In the genomic region with DNA sequence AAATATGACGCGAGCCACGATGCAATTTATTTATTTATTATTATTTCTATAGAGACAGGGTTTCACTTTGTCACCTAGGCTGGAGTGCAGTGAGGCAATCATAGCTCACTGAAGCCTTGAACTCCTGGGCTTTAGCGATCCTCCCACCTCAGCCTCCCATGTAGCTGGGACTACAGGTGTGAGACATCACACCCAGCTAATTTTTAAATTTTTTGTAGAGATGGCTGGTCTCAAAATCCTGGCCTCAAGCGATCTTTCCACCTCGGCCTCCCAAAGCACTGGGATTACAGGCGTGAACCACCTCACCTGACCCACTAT, we compare ENCODE assay signal across 2 cellular contexts.
TF ChIP-seq lines count a peak whose summit lies in the region.

No MANE protein-coding gene starts in this region.

TF ChIP-seq in K562, 482 proteins besides CTCF, POLR2A, EP300 and RAD21 (continues in another document):
- TF ChIP-seq, protein P1, sequence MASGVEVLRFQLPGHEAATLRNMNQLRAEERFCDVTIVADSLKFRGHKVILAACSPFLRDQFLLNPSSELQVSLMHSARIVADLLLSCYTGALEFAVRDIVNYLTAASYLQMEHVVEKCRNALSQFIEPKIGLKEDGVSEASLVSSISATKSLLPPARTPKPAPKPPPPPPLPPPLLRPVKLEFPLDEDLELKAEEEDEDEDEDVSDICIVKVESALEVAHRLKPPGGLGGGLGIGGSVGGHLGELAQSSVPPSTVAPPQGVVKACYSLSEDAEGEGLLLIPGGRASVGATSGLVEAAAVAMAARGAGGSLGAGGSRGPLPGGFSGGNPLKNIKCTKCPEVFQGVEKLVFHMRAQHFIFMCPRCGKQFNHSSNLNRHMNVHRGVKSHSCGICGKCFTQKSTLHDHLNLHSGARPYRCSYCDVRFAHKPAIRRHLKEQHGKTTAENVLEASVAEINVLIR (CRISPR knock-in tag; IDR thresholded peaks at IDR 0.05): no peak
- TF ChIP-seq NR2C2 (CRISPR knock-in tag; IDR thresholded peaks at IDR 0.05) (no peak), NR2C2 (tag; IDR thresholded peaks at IDR 0.05) (peak; percentile 18; the same call in 1 of the 2 replicates), JUND (IDR thresholded peaks at IDR 0.05; ENCODE audit: borderline replicate concordance, low read depth, low read length) (no peak), JUND (tag; IDR thresholded peaks at IDR 0.05; ENCODE audit: borderline replicate concordance, low read depth, low read length) (no peak), RFX1 (IDR thresholded peaks at IDR 0.05) (no peak), ZNF274 (IDR thresholded peaks at IDR 0.05; ENCODE audit: borderline replicate concordance, low read depth, low read length) (no peak), PTRF (tag; IDR thresholded peaks at IDR 0.05) (0 out of 2 replicates have a peak, but pooled peaks have one; percentile 3), STAG1 (CRISPR knock-in tag; IDR thresholded peaks at IDR 0.05; ENCODE audit: borderline replicate concordance) (no peak), CEBPB (tag; IDR thresholded peaks at IDR 0.05) (0 out of 2 replicates have a peak, but pooled peaks have one; percentile 5), MEF2A (IDR thresholded peaks at IDR 0.05; ENCODE audit: control insufficient read depth, low read depth, low read length) (no peak), EP400 (IDR thresholded peaks at IDR 0.05) (no peak), TOE1 (IDR thresholded peaks at IDR 0.05; ENCODE audit: borderline replicate concordance) (no peak), TOE1 (CRISPR knock-in tag; IDR thresholded peaks at IDR 0.05; ENCODE audit: borderline replicate concordance, low read depth) (0 out of 2 replicates have a peak, but pooled peaks have one; percentile 3), EWSR1 (IDR thresholded peaks at IDR 0.05; ENCODE audit: borderline replicate concordance, low read depth, partially characterized antibody) (no peak), XRCC3 (IDR thresholded peaks at IDR 0.05) (no peak), ZNF175 (CRISPR knock-in tag; IDR thresholded peaks at IDR 0.05; ENCODE audit: low read depth) (0 out of 2 replicates have a peak, but pooled peaks have one; percentile 5)
- TF ChIP-seq, protein P2, sequence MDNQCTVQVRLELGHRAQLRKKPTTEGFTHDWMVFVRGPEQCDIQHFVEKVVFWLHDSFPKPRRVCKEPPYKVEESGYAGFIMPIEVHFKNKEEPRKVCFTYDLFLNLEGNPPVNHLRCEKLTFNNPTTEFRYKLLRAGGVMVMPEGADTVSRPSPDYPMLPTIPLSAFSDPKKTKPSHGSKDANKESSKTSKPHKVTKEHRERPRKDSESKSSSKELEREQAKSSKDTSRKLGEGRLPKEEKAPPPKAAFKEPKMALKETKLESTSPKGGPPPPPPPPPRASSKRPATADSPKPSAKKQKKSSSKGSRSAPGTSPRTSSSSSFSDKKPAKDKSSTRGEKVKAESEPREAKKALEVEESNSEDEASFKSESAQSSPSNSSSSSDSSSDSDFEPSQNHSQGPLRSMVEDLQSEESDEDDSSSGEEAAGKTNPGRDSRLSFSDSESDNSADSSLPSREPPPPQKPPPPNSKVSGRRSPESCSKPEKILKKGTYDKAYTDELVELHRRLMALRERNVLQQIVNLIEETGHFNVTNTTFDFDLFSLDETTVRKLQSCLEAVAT (IDR thresholded peaks at IDR 0.05): no peak
- TF ChIP-seq, protein P3, sequence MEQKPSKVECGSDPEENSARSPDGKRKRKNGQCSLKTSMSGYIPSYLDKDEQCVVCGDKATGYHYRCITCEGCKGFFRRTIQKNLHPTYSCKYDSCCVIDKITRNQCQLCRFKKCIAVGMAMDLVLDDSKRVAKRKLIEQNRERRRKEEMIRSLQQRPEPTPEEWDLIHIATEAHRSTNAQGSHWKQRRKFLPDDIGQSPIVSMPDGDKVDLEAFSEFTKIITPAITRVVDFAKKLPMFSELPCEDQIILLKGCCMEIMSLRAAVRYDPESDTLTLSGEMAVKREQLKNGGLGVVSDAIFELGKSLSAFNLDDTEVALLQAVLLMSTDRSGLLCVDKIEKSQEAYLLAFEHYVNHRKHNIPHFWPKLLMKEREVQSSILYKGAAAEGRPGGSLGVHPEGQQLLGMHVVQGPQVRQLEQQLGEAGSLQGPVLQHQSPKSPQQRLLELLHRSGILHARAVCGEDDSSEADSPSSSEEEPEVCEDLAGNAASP (IDR thresholded peaks at IDR 0.05): no peak
- TF ChIP-seq, protein P4, sequence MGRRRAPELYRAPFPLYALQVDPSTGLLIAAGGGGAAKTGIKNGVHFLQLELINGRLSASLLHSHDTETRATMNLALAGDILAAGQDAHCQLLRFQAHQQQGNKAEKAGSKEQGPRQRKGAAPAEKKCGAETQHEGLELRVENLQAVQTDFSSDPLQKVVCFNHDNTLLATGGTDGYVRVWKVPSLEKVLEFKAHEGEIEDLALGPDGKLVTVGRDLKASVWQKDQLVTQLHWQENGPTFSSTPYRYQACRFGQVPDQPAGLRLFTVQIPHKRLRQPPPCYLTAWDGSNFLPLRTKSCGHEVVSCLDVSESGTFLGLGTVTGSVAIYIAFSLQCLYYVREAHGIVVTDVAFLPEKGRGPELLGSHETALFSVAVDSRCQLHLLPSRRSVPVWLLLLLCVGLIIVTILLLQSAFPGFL (CRISPR knock-in tag; IDR thresholded peaks at IDR 0.05): no peak

TF ChIP-seq in HepG2, 621 proteins besides CTCF, POLR2A, EP300 and RAD21 (continues in another document):
- TF ChIP-seq THAP11 (CRISPR knock-in tag; IDR thresholded peaks at IDR 0.05) (0 out of 2 replicates have a peak, but pooled peaks have one; percentile 5), ZNF768 (CRISPR knock-in tag; IDR thresholded peaks at IDR 0.05) (no peak), ZMYM4 (CRISPR knock-in tag; IDR thresholded peaks at IDR 0.05) (0 out of 2 replicates have a peak, but pooled peaks have one; percentile 7), ZNF816 (CRISPR knock-in tag; IDR thresholded peaks at IDR 0.05; ENCODE audit: borderline replicate concordance) (no peak), TBL1XR1 (IDR thresholded peaks at IDR 0.05; ENCODE audit: borderline replicate concordance, low read length, partially characterized antibody) (peak; percentile 0), FOSL1 (CRISPR knock-in tag; IDR thresholded peaks at IDR 0.05; ENCODE audit: borderline replicate concordance) (no peak), ZFP62 (CRISPR knock-in tag; IDR thresholded peaks at IDR 0.05) (no peak), ZNF264 (CRISPR knock-in tag; IDR thresholded peaks at IDR 0.05) (0 out of 2 replicates have a peak, but pooled peaks have one; percentile 10), ZNF556 (CRISPR knock-in tag; IDR thresholded peaks at IDR 0.05; ENCODE audit: borderline replicate concordance) (no peak), PAX8 (CRISPR knock-in tag; IDR thresholded peaks at IDR 0.05; ENCODE audit: borderline replicate concordance) (no peak)
- TF ChIP-seq, protein P5, sequence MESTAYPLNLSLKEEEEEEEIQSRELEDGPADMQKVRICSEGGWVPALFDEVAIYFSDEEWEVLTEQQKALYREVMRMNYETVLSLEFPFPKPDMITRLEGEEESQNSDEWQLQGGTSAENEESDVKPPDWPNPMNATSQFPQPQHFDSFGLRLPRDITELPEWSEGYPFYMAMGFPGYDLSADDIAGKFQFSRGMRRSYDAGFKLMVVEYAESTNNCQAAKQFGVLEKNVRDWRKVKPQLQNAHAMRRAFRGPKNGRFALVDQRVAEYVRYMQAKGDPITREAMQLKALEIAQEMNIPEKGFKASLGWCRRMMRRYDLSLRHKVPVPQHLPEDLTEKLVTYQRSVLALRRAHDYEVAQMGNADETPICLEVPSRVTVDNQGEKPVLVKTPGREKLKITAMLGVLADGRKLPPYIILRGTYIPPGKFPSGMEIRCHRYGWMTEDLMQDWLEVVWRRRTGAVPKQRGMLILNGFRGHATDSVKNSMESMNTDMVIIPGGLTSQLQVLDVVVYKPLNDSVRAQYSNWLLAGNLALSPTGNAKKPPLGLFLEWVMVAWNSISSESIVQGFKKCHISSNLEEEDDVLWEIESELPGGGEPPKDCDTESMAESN (CRISPR knock-in tag; conservative IDR thresholded peaks at IDR 0.05): no peak
- TF ChIP-seq, protein P6, sequence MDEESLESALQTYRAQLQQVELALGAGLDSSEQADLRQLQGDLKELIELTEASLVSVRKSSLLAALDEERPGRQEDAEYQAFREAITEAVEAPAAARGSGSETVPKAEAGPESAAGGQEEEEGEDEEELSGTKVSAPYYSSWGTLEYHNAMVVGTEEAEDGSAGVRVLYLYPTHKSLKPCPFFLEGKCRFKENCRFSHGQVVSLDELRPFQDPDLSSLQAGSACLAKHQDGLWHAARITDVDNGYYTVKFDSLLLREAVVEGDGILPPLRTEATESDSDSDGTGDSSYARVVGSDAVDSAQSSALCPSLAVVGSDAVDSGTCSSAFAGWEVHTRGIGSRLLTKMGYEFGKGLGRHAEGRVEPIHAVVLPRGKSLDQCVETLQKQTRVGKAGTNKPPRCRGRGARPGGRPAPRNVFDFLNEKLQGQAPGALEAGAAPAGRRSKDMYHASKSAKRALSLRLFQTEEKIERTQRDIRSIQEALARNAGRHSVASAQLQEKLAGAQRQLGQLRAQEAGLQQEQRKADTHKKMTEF (CRISPR knock-in tag; IDR thresholded peaks at IDR 0.05): 0 out of 2 replicates have a peak, but pooled peaks have one; percentile 60
- TF ChIP-seq, protein P7, sequence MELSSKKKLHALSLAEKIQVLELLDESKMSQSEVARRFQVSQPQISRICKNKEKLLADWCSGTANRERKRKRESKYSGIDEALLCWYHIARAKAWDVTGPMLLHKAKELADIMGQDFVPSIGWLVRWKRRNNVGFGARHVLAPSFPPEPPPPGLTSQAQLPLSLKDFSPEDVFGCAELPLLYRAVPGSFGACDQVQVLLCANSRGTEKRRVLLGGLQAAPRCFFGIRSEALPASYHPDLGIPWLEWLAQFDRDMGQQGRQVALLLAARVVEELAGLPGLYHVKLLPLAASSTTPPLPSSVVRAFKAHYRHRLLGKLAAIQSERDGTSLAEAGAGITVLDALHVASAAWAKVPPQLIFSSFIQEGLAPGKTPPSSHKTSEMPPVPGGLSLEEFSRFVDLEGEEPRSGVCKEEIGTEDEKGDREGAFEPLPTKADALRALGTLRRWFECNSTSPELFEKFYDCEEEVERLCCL (CRISPR knock-in tag; IDR thresholded peaks at IDR 0.05; ENCODE audit: borderline replicate concordance): no peak
- TF ChIP-seq, protein P8, sequence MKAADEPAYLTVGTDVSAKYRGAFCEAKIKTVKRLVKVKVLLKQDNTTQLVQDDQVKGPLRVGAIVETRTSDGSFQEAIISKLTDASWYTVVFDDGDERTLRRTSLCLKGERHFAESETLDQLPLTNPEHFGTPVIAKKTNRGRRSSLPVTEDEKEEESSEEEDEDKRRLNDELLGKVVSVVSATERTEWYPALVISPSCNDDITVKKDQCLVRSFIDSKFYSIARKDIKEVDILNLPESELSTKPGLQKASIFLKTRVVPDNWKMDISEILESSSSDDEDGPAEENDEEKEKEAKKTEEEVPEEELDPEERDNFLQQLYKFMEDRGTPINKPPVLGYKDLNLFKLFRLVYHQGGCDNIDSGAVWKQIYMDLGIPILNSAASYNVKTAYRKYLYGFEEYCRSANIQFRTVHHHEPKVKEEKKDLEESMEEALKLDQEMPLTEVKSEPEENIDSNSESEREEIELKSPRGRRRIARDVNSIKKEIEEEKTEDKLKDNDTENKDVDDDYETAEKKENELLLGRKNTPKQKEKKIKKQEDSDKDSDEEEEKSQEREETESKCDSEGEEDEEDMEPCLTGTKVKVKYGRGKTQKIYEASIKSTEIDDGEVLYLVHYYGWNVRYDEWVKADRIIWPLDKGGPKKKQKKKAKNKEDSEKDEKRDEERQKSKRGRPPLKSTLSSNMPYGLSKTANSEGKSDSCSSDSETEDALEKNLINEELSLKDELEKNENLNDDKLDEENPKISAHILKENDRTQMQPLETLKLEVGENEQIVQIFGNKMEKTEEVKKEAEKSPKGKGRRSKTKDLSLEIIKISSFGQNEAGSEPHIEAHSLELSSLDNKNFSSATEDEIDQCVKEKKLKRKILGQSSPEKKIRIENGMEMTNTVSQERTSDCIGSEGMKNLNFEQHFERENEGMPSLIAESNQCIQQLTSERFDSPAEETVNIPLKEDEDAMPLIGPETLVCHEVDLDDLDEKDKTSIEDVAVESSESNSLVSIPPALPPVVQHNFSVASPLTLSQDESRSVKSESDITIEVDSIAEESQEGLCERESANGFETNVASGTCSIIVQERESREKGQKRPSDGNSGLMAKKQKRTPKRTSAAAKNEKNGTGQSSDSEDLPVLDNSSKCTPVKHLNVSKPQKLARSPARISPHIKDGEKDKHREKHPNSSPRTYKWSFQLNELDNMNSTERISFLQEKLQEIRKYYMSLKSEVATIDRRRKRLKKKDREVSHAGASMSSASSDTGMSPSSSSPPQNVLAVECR (CRISPR knock-in tag; IDR thresholded peaks at IDR 0.05; ENCODE audit: borderline replicate concordance): peak; percentile 6; the same call in 1 of the 2 replicates
- TF ChIP-seq, protein P9, sequence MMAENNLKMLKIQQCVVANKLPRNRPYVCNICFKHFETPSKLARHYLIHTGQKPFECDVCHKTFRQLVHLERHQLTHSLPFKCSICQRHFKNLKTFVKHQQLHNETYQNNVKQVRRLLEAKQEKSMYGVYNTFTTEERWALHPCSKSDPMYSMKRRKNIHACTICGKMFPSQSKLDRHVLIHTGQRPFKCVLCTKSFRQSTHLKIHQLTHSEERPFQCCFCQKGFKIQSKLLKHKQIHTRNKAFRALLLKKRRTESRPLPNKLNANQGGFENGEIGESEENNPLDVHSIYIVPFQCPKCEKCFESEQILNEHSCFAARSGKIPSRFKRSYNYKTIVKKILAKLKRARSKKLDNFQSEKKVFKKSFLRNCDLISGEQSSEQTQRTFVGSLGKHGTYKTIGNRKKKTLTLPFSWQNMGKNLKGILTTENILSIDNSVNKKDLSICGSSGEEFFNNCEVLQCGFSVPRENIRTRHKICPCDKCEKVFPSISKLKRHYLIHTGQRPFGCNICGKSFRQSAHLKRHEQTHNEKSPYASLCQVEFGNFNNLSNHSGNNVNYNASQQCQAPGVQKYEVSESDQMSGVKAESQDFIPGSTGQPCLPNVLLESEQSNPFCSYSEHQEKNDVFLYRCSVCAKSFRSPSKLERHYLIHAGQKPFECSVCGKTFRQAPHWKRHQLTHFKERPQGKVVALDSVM (CRISPR knock-in tag; IDR thresholded peaks at IDR 0.05): peak; percentile 93
- TF ChIP-seq, protein P10, sequence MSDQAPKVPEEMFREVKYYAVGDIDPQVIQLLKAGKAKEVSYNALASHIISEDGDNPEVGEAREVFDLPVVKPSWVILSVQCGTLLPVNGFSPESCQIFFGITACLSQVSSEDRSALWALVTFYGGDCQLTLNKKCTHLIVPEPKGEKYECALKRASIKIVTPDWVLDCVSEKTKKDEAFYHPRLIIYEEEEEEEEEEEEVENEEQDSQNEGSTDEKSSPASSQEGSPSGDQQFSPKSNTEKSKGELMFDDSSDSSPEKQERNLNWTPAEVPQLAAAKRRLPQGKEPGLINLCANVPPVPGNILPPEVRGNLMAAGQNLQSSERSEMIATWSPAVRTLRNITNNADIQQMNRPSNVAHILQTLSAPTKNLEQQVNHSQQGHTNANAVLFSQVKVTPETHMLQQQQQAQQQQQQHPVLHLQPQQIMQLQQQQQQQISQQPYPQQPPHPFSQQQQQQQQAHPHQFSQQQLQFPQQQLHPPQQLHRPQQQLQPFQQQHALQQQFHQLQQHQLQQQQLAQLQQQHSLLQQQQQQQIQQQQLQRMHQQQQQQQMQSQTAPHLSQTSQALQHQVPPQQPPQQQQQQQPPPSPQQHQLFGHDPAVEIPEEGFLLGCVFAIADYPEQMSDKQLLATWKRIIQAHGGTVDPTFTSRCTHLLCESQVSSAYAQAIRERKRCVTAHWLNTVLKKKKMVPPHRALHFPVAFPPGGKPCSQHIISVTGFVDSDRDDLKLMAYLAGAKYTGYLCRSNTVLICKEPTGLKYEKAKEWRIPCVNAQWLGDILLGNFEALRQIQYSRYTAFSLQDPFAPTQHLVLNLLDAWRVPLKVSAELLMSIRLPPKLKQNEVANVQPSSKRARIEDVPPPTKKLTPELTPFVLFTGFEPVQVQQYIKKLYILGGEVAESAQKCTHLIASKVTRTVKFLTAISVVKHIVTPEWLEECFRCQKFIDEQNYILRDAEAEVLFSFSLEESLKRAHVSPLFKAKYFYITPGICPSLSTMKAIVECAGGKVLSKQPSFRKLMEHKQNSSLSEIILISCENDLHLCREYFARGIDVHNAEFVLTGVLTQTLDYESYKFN (CRISPR knock-in tag; conservative IDR thresholded peaks at IDR 0.05): 0 out of 2 replicates have a peak, but pooled peaks have one; percentile 4
